16 cellular contexts compared by ENCODE assay signal in genomic region chr17:4657678-4658077, GRCh38. TPM values are rescaled to one million over a fixed set of nuclear protein-coding genes. Genes with fewer than 3 reads are reported as not detected.
DNase-seq lines count a peak whose midpoint lies in the region; ATAC-seq, FAIRE-seq and TF ChIP-seq lines count a peak whose summit lies in the region.
"Had no signal": no experiment of that assay in that cellular context is flagged by ENCODE, and none has a peak within 500 bp of the region (broad histone marks: within the 10 kb centered on the region; RNA-seq: fewer than 3 reads in every experiment).

No MANE protein-coding gene starts in this region.

- no peak for FAIRE-seq in GM12892 (lab: Jason Lieb, UNC)
- FAIRE-seq: A549 had no signal

- peaks cover 16% of the 10 kb centered on the region for H3K27me3 Mint-ChIP-seq in activated T-cell treated with anti-CD3 and anti-CD28 coated beads, Interleukin-2, amount 50 U/mL, for 24 hours
- H3K27me3 Mint-ChIP-seq in activated T-cell treated with anti-CD3 and anti-CD28 coated beads, Interleukin-2, amount 50 U/mL, for 4 hours (ENCODE audit: low read depth), result peaks cover 25% of the 10 kb centered on the region
- peaks cover 8% of the 10 kb centered on the region for H3K27me3 Mint-ChIP-seq in activated T-helper 2 cell treated with anti-CD3 and anti-CD28 coated beads, Interferon-gamma antibody, Interleukin-2, Interleukin-4, amounts not matched to agents 10 μg/mL and 5 μg/mL and 100 μg/mL, durations not matched to agents 14 hours and 24 hours and 36 hours (ENCODE audit: low read depth)
- peaks cover 14% of the 10 kb centered on the region for H3K27me3 Mint-ChIP-seq in nephron progenitor cell (ENCODE audit: low read depth, poor library complexity)

- DNase-seq in activated T-cell treated with anti-CD3 and anti-CD28 coated beads, Interleukin-2, amount 50 U/mL, for 24 hours, result no peak
- DNase-seq in activated T-cell treated with anti-CD3 and anti-CD28 coated beads, Interleukin-2, amount 50 U/mL, for 4 hours, result no peak
- DNase-seq in activated T-helper 2 cell treated with anti-CD3 and anti-CD28 coated beads, Interferon-gamma antibody, Interleukin-2, Interleukin-4, amounts not matched to agents 10 μg/mL and 5 μg/mL and 100 μg/mL, durations not matched to agents 14 hours and 24 hours and 36 hours (ENCODE audit: low spot score), result no peak
- DNase-seq in fibroblast of pulmonary artery (ENCODE audit: low read depth) (peak; percentile 59), H4 (ENCODE audit: low spot score) (no peak), GM12892 (ENCODE audit: insufficient read length) (no peak), nephron progenitor cell (no peak)
- DNase-seq in stimulated activated effector memory CD8-positive, alpha-beta T cell treated with anti-CD3 and anti-CD28 coated beads, Interleukin-12 subunit alpha, Interleukin-12 subunit beta, amount 100 ng/mL, for 72 hours (ENCODE audit: low spot score in 2 of 2), result no peak
- DNase-seq: Caco-2, H7, NCI-H1417 treated with DMSO at 0.1 percent for 48 hours, NCI-H2029, NCI-H510A treated with DMSO at 0.1 percent for 48 hours, Peyer's patch had no signal

- H3K36me3 Mint-ChIP-seq in activated T-cell treated with anti-CD3 and anti-CD28 coated beads, Interleukin-2, amount 50 U/mL, for 24 hours (ENCODE audit: low read depth), result no peaks in the 10 kb centered on the region
- peaks cover 1% of the 10 kb centered on the region for H3K36me3 Mint-ChIP-seq in activated T-cell treated with anti-CD3 and anti-CD28 coated beads, Interleukin-2, amount 50 U/mL, for 4 hours (ENCODE audit: insufficient read depth)
- H3K36me3 Mint-ChIP-seq in activated T-helper 2 cell treated with anti-CD3 and anti-CD28 coated beads, Interferon-gamma antibody, Interleukin-2, Interleukin-4, amounts not matched to agents 10 μg/mL and 5 μg/mL and 100 μg/mL, durations not matched to agents 14 hours and 24 hours and 36 hours (ENCODE audit: low read depth), result no peaks in the 10 kb centered on the region
- H3K36me3 Mint-ChIP-seq in stimulated activated effector memory CD8-positive, alpha-beta T cell treated with anti-CD3 and anti-CD28 coated beads, Interleukin-12 subunit alpha, Interleukin-12 subunit beta, amount 100 ng/mL, for 72 hours, result no peaks in the 10 kb centered on the region
- H3K36me3 Mint-ChIP-seq in nephron progenitor cell (ENCODE audit: low read depth), result no peaks in the 10 kb centered on the region

- peaks cover 18% of the 10 kb centered on the region for H3K4me1 Mint-ChIP-seq in activated T-cell treated with anti-CD3 and anti-CD28 coated beads, Interleukin-2, amount 50 U/mL, for 24 hours (ENCODE audit: low read depth)
- peaks cover 5% of the 10 kb centered on the region for H3K4me1 Mint-ChIP-seq in activated T-cell treated with anti-CD3 and anti-CD28 coated beads, Interleukin-2, amount 50 U/mL, for 4 hours (ENCODE audit: low read depth)
- H3K4me1 Mint-ChIP-seq in activated T-helper 2 cell treated with anti-CD3 and anti-CD28 coated beads, Interferon-gamma antibody, Interleukin-2, Interleukin-4, amounts not matched to agents 10 μg/mL and 5 μg/mL and 100 μg/mL, durations not matched to agents 14 hours and 24 hours and 36 hours (ENCODE audit: low read depth), result peaks cover 24% of the 10 kb centered on the region
- H3K4me1 Mint-ChIP-seq in stimulated activated effector memory CD8-positive, alpha-beta T cell treated with anti-CD3 and anti-CD28 coated beads, Interleukin-12 subunit alpha, Interleukin-12 subunit beta, amount 100 ng/mL, for 72 hours, result peaks cover 6% of the 10 kb centered on the region
- H3K4me1 Mint-ChIP-seq in nephron progenitor cell, result no peaks in the 10 kb centered on the region

- no peak overlapping the region for H3K4me3 Mint-ChIP-seq in activated T-cell treated with anti-CD3 and anti-CD28 coated beads, Interleukin-2, amount 50 U/mL, for 24 hours
- H3K4me3 Mint-ChIP-seq in activated T-cell treated with anti-CD3 and anti-CD28 coated beads, Interleukin-2, amount 50 U/mL, for 4 hours, result no peak overlapping the region
- peak overlapping the region; percentile 37 for H3K4me3 Mint-ChIP-seq in activated T-helper 2 cell treated with anti-CD3 and anti-CD28 coated beads, Interferon-gamma antibody, Interleukin-2, Interleukin-4, amounts not matched to agents 10 μg/mL and 5 μg/mL and 100 μg/mL, durations not matched to agents 14 hours and 24 hours and 36 hours (ENCODE audit: low read depth)
- H3K4me3 Mint-ChIP-seq in stimulated activated effector memory CD8-positive, alpha-beta T cell treated with anti-CD3 and anti-CD28 coated beads, Interleukin-12 subunit alpha, Interleukin-12 subunit beta, amount 100 ng/mL, for 72 hours, result no peak overlapping the region
- no peak overlapping the region for H3K4me3 Mint-ChIP-seq in nephron progenitor cell

- TF ChIP-seq POLR2A in GM12892 (IDR thresholded peaks at IDR 0.05; ENCODE audit: low read depth, low read length), result no peak

- H3K4me3 ChIP-seq in fibroblast of pulmonary artery (replicated peaks; ENCODE audit: low read depth, low read length), result no peak overlapping the region
- H3K4me3 ChIP-seq: A549, Peyer's patch had no signal

- H3K27ac Mint-ChIP-seq in activated T-cell treated with anti-CD3 and anti-CD28 coated beads, Interleukin-2, amount 50 U/mL, for 24 hours, result peak overlapping the region; percentile 37
- peak overlapping the region; percentile 83 for H3K27ac Mint-ChIP-seq in activated T-helper 2 cell treated with anti-CD3 and anti-CD28 coated beads, Interferon-gamma antibody, Interleukin-2, Interleukin-4, amounts not matched to agents 10 μg/mL and 5 μg/mL and 100 μg/mL, durations not matched to agents 14 hours and 24 hours and 36 hours
- H3K27ac Mint-ChIP-seq in stimulated activated effector memory CD8-positive, alpha-beta T cell treated with anti-CD3 and anti-CD28 coated beads, Interleukin-12 subunit alpha, Interleukin-12 subunit beta, amount 100 ng/mL, for 72 hours, result peak overlapping the region; percentile 34
- H3K27ac Mint-ChIP-seq in nephron progenitor cell, result no peak overlapping the region

- TF ChIP-seq CTCF in fibroblast of pulmonary artery (IDR thresholded peaks at IDR 0.05; ENCODE audit: low read length, missing control alignments), result no peak
- TF ChIP-seq CTCF in nephron progenitor cell (IDR thresholded peaks at IDR 0.05), result no peak

- intact Hi-C loops in activated T-helper 2 cell treated with anti-CD3 and anti-CD28 coated beads, Interferon-gamma antibody, Interleukin-2, Interleukin-4, amounts not matched to agents 10 μg/mL and 5 μg/mL and 100 μg/mL, durations not matched to agents 14 hours and 24 hours and 36 hours (cut with micrococcal nuclease), result loop anchor here (2.0 to 5.0 kb wide), 2 partner anchors 21 to 45 kb away; partner anchors contain the start of gene PELP1

- H3K9me3 Mint-ChIP-seq in activated T-cell treated with anti-CD3 and anti-CD28 coated beads, Interleukin-2, amount 50 U/mL, for 24 hours, result no peaks in the 10 kb centered on the region
- H3K9me3 Mint-ChIP-seq in activated T-cell treated with anti-CD3 and anti-CD28 coated beads, Interleukin-2, amount 50 U/mL, for 4 hours, result no peaks in the 10 kb centered on the region
- H3K9me3 Mint-ChIP-seq in activated T-helper 2 cell treated with anti-CD3 and anti-CD28 coated beads, Interferon-gamma antibody, Interleukin-2, Interleukin-4, amounts not matched to agents 10 μg/mL and 5 μg/mL and 100 μg/mL, durations not matched to agents 14 hours and 24 hours and 36 hours, result no peaks in the 10 kb centered on the region
- no peaks in the 10 kb centered on the region for H3K9me3 Mint-ChIP-seq in stimulated activated effector memory CD8-positive, alpha-beta T cell treated with anti-CD3 and anti-CD28 coated beads, Interleukin-12 subunit alpha, Interleukin-12 subunit beta, amount 100 ng/mL, for 72 hours
- no peaks in the 10 kb centered on the region for H3K9me3 Mint-ChIP-seq in nephron progenitor cell

- no peak for ATAC-seq in activated T-cell treated with anti-CD3 and anti-CD28 coated beads, Interleukin-2, amount 50 U/mL, for 4 hours
- ATAC-seq in stimulated activated effector memory CD8-positive, alpha-beta T cell treated with anti-CD3 and anti-CD28 coated beads, Interleukin-12 subunit alpha, Interleukin-12 subunit beta, amount 100 ng/mL, for 72 hours, result no peak

RNA-seq across cellular contexts. Expression of gene ALOX15, which starts 16.2 kb away (rescaled TPM):
- total RNA-seq in activated T-cell treated with anti-CD3 and anti-CD28 coated beads, Interleukin-2, amount 50 U/mL, for 4 hours, result not detected
- not detected in 2 replicates for total RNA-seq in activated T-helper 2 cell treated with anti-CD3 and anti-CD28 coated beads, Interferon-gamma antibody, Interleukin-2, Interleukin-4, amounts not matched to agents 10 μg/mL and 5 μg/mL and 100 μg/mL, durations not matched to agents 14 hours and 24 hours and 36 hours
- not detected in 2 replicates for total RNA-seq in H4 (2014; rRNA removed; shearing (Covaris generic))
- polyA plus RNA-seq in GM12892 (2012; ENCODE audit: missing spikeins), result not detected
- total RNA-seq: LHCN-M2, Peyer's patch had no signal

RNA-seq across cellular contexts. Expression of gene PELP1, which starts 46.3 kb away (rescaled TPM):
- total RNA-seq in activated T-cell treated with anti-CD3 and anti-CD28 coated beads, Interleukin-2, amount 50 U/mL, for 4 hours, result 100 to 1,000 TPM; 163 to 189 (median 188) TPM
- total RNA-seq in activated T-helper 2 cell treated with anti-CD3 and anti-CD28 coated beads, Interferon-gamma antibody, Interleukin-2, Interleukin-4, amounts not matched to agents 10 μg/mL and 5 μg/mL and 100 μg/mL, durations not matched to agents 14 hours and 24 hours and 36 hours, result 115 and 116 TPM in 2 replicates
- total RNA-seq in H4 (2014; rRNA removed; shearing (Covaris generic)), result 4.1 and 4.4 TPM in 2 replicates
- 19.3 TPM for polyA plus RNA-seq in GM12892 (2012; ENCODE audit: missing spikeins)

RNA-seq across cellular contexts. Expression of gene ARRB2, which starts 52.8 kb away (rescaled TPM):
- total RNA-seq in activated T-cell treated with anti-CD3 and anti-CD28 coated beads, Interleukin-2, amount 50 U/mL, for 4 hours, result 10 to 100 TPM; 89.7 to 99.4 (median 94.7) TPM
- total RNA-seq in activated T-helper 2 cell treated with anti-CD3 and anti-CD28 coated beads, Interferon-gamma antibody, Interleukin-2, Interleukin-4, amounts not matched to agents 10 μg/mL and 5 μg/mL and 100 μg/mL, durations not matched to agents 14 hours and 24 hours and 36 hours, result 226 and 231 TPM in 2 replicates
- 2.4 and 4.1 TPM in 2 replicates for total RNA-seq in H4 (2014; rRNA removed; shearing (Covaris generic))
- polyA plus RNA-seq in GM12892 (2012; ENCODE audit: missing spikeins), result 37.4 TPM

Comparison
In these comparisons a context has a peak if more than half of its experiments do, and no peak if none do; other contexts are left out.
1. RNA of gene PELP1, which starts 46.3 kb away (total RNA-seq): 163 to 189 TPM in activated T-cell treated with anti-CD3 and anti-CD28 coated beads, Interleukin-2, amount 50 U/mL, for 4 hours and 115 to 116 TPM in activated T-helper 2 cell treated with anti-CD3 and anti-CD28 coated beads, Interferon-gamma antibody, Interleukin-2, Interleukin-4, amounts not matched to agents 10 μg/mL and 5 μg/mL and 100 μg/mL, durations not matched to agents 14 hours and 24 hours and 36 hours; 4.1 to 4.4 TPM in H4; every median in the first group is over 10 times any median in the second.
2. RNA of gene ARRB2, which starts 52.8 kb away (total RNA-seq): 226 to 231 TPM in activated T-helper 2 cell treated with anti-CD3 and anti-CD28 coated beads, Interferon-gamma antibody, Interleukin-2, Interleukin-4, amounts not matched to agents 10 μg/mL and 5 μg/mL and 100 μg/mL, durations not matched to agents 14 hours and 24 hours and 36 hours and 89.7 to 99.4 TPM in activated T-cell treated with anti-CD3 and anti-CD28 coated beads, Interleukin-2, amount 50 U/mL, for 4 hours; 2.4 to 4.1 TPM in H4; every median in the first group is over 10 times any median in the second.